20 cellular contexts compared by ENCODE assay signal in genomic region chr6:133380723-133381122, GRCh38.
DNase-seq lines count a peak whose midpoint lies in the region; ATAC-seq, FAIRE-seq and TF ChIP-seq lines count a peak whose summit lies in the region.
"Had no signal": no experiment of that assay in that cellular context is flagged by ENCODE, and none has a peak within 500 bp of the region (broad histone marks: within the 10 kb centered on the region; RNA-seq: fewer than 3 reads in every experiment).

No MANE protein-coding gene starts in this region.

- ATAC-seq in K562, result no peak
- no peak for ATAC-seq in GM18520 (IDR thresholded peaks at IDR 0.05; ENCODE audit: unreplicated experiment)
- ATAC-seq: CD8-positive, alpha-beta T cell had no signal

- H3K4me1 ChIP-seq in BLaER1, result peaks cover 93% of the 10 kb centered on the region
- H3K4me1 ChIP-seq in HEK293 (ENCODE audit: control insufficient read depth, insufficient read depth, low read length), result no peaks in the 10 kb centered on the region
- H3K4me1 ChIP-seq in K562 (replicated peaks in 1 of 2; ENCODE audit: control insufficient read depth in 2 of 2, insufficient read depth in 2 of 2, low read length in 2 of 2), result no peaks in the 10 kb centered on the region
- H3K4me1 ChIP-seq: Caco-2 had no signal

- no peak overlapping the region for H2AFZ ChIP-seq in K562 (ENCODE audit: low read depth, low read length)

- DNase-seq in K562 (ENCODE audit: extremely low read depth in 1 of 4, low spot score in 3 of 4) (no peak), NCI-H69 (lab: John Stamatoyannopoulos, UW) (no peak)
- DNase-seq: 8988T; ACHN; BE2C; Caco-2; Calu3; CD4-positive, alpha-beta T cell; CD8-positive, alpha-beta T cell; DMS79 treated with DMSO at 0.1 percent for 48 hours; GF-D8 had no signal

- H3K9me3 ChIP-seq in BLaER1 (no peaks in the 10 kb centered on the region), HEK293 (ENCODE audit: control insufficient read depth, insufficient read depth, low read depth, low read length) (no peaks in the 10 kb centered on the region), K562 (replicated peaks; ENCODE audit: control insufficient read depth, insufficient read depth, low read depth, low read length) (no peaks in the 10 kb centered on the region)
- H3K9me3 ChIP-seq: BE2C, Caco-2 had no signal

- H3K36me3 ChIP-seq in BLaER1 (peaks cover 5% of the 10 kb centered on the region; the same call in 1 of the 2 replicates), HEK293 (ENCODE audit: control insufficient read depth in 2 of 2, insufficient read depth in 1 of 2, low read length in 2 of 2) (no peaks in the 10 kb centered on the region), K562 (ENCODE audit: control insufficient read depth, insufficient read depth, low read length) (no peaks in the 10 kb centered on the region)
- H3K36me3 ChIP-seq: BE2C had no signal

- TF ChIP-seq CTCF in HEK293 (tag by site-specific recombination; IDR thresholded peaks at IDR 0.05) (no peak), K562 (IDR thresholded peaks at IDR 0.05 in 2 of 3, conservative IDR thresholded peaks at IDR 0.05 in 1 of 3; ENCODE audit: insufficient read depth in 2 of 3, low read depth in 1 of 3, low read length in 3 of 3) (no peak)

- no TSS peak for BruUV-seq in K562 (replicated peaks; lab: Mats Ljungman, UMichigan)

- H3K79me2 ChIP-seq in K562 (ENCODE audit: control insufficient read depth, insufficient read depth, low read length), result no peaks in the 10 kb centered on the region

- H4K20me1 ChIP-seq in BLaER1 (no peaks in the 10 kb centered on the region), K562 (replicated peaks; ENCODE audit: control insufficient read depth, insufficient read depth, low read length) (no peaks in the 10 kb centered on the region)
- H4K20me1 ChIP-seq: BLaER1 treated with 17β-estradiol and CSF1 and Interleukin-3, amounts not matched to agents 10 nM and 100 nM had no signal

- in situ Hi-C loops in K562 (cut with MboI), result no loop called here

- H3K4me3 ChIP-seq in BLaER1 (no peak overlapping the region), HEK293 (ENCODE audit: low read depth, low read length) (no peak overlapping the region), K562 (no peak overlapping the region)
- H3K4me3 ChIP-seq: BLaER1 treated with 17β-estradiol and CSF1 and Interleukin-3, amounts not matched to agents 10 nM and 100 nM had no signal

- no peak for TF ChIP-seq POLR2A in K562 (conservative IDR thresholded peaks at IDR 0.05)

- POLR2A ChIA-PET in HEK293 (lab: Yijun Ruan, JAX) (no interaction called here), K562 (lab: Yijun Ruan, JAX) (no interaction called here)

- TF ChIP-seq RAD21 in K562 (CRISPR knock-in tag; conservative IDR thresholded peaks at IDR 0.05 in 1 of 2, IDR thresholded peaks at IDR 0.05 in 1 of 2), result no peak

- 0% methylated on average over 1 of the region's 3 CpGs for WGBS in K562 (ENCODE audit: insufficient coverage, low coverage, missing lambda C conversion rate)

- CTCF ChIA-PET in HEK293 (lab: Yijun Ruan, JAX), result no interaction called here
- CTCF ChIA-PET in K562 (lab: Yijun Ruan, JAX; ENCODE audit: low intra/inter-chr PET ratio), result no interaction called here

- H3K4me2 ChIP-seq in BLaER1 (peak overlapping the region; percentile 49), K562 (ENCODE audit: insufficient read depth, low read length) (no peak overlapping the region)

- H3K9me1 ChIP-seq in K562 (ENCODE audit: control insufficient read depth, insufficient read depth, low read length), result no peaks in the 10 kb centered on the region

- H3K27ac ChIP-seq in BLaER1 (peak overlapping the region; percentile 3; the same call in 1 of the 2 replicates), HEK293 (ENCODE audit: extremely low read depth, low read depth, low read length) (no peak overlapping the region), K562 (ENCODE audit: extremely low read depth, low read depth, low read length) (no peak overlapping the region)
- H3K27ac ChIP-seq: C4-2B had no signal

- H3K9ac ChIP-seq in BLaER1 (no peak overlapping the region), K562 (ENCODE audit: insufficient read depth in 1 of 2, low read depth in 2 of 2, low read length in 2 of 2) (no peak overlapping the region)
- H3K9ac ChIP-seq: BLaER1 treated with 17β-estradiol and CSF1 and Interleukin-3, amounts not matched to agents 10 nM and 100 nM had no signal

- no peak for FAIRE-seq in K562 (lab: Jason Lieb, UNC)
- FAIRE-seq: A204.1, D721Med, G401.6, GM12891 had no signal

- H3K27me3 ChIP-seq in BLaER1 (no peaks in the 10 kb centered on the region), K562 (ENCODE audit: control insufficient read depth in 2 of 2, insufficient read depth in 2 of 2, low read length in 2 of 2) (no peaks in the 10 kb centered on the region)
- H3K27me3 ChIP-seq: BE2C; BLaER1 treated with 17β-estradiol and CSF1 and Interleukin-3, amounts not matched to agents 10 nM and 100 nM had no signal

- intact Hi-C loops in K562 (cut with micrococcal nuclease), result no loop called here

- no peak for TF ChIP-seq EP300 in K562 (IDR thresholded peaks at IDR 0.05; ENCODE audit: low read length)

TF ChIP-seq in HEK293, 187 proteins besides CTCF, POLR2A, EP300 and RAD21 (continues in another document):
- no peak for TF ChIP-seq ZNF24 (tag by site-specific recombination; IDR thresholded peaks at IDR 0.05)
- no peak for TF ChIP-seq ZNF785 (tag by site-specific recombination; IDR thresholded peaks at IDR 0.05)
- TF ChIP-seq FEZF1 (tag by site-specific recombination; IDR thresholded peaks at IDR 0.05), result no peak
- TF ChIP-seq, protein P1, sequence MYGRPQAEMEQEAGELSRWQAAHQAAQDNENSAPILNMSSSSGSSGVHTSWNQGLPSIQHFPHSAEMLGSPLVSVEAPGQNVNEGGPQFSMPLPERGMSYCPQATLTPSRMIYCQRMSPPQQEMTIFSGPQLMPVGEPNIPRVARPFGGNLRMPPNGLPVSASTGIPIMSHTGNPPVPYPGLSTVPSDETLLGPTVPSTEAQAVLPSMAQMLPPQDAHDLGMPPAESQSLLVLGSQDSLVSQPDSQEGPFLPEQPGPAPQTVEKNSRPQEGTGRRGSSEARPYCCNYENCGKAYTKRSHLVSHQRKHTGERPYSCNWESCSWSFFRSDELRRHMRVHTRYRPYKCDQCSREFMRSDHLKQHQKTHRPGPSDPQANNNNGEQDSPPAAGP (tag by site-specific recombination; IDR thresholded peaks at IDR 0.05), result no peak
- peak; percentile 78 for TF ChIP-seq ZNF366 (tag by site-specific recombination; conservative IDR thresholded peaks at IDR 0.05)
- 0 out of 2 replicates have a peak, but pooled peaks have one; percentile 17 for TF ChIP-seq ZFHX2 (tag by site-specific recombination; conservative IDR thresholded peaks at IDR 0.05)
- TF ChIP-seq EGR2 (tag by site-specific recombination; IDR thresholded peaks at IDR 0.05; ENCODE audit: low read depth), result peak; percentile 34; the same call in 1 of the 2 replicates
- no peak for TF ChIP-seq ZNF529 (tag by site-specific recombination; IDR thresholded peaks at IDR 0.05; ENCODE audit: insufficient replicate concordance)
- TF ChIP-seq PRDM1 (tag by site-specific recombination; IDR thresholded peaks at IDR 0.05), result 0 out of 2 replicates have a peak, but pooled peaks have one; percentile 32

TF ChIP-seq in K562, 482 proteins besides CTCF, POLR2A, EP300 and RAD21:
- peak; percentile 35 for TF ChIP-seq PCBP1 (IDR thresholded peaks at IDR 0.05; ENCODE audit: low read depth, low read length, poor library complexity, severe bottlenecking)
- peak; percentile 38 for TF ChIP-seq PCBP2 (IDR thresholded peaks at IDR 0.05; ENCODE audit: low read depth, low read length, poor library complexity, severe bottlenecking)
- no peak for TF ChIP-seq GTF2B (IDR thresholded peaks at IDR 0.05; ENCODE audit: extremely low read depth, insufficient read length)
- no peak for TF ChIP-seq NCOA6 (IDR thresholded peaks at IDR 0.05)
